ENCODE assay signal across 8 cellular contexts in the genomic region with DNA sequence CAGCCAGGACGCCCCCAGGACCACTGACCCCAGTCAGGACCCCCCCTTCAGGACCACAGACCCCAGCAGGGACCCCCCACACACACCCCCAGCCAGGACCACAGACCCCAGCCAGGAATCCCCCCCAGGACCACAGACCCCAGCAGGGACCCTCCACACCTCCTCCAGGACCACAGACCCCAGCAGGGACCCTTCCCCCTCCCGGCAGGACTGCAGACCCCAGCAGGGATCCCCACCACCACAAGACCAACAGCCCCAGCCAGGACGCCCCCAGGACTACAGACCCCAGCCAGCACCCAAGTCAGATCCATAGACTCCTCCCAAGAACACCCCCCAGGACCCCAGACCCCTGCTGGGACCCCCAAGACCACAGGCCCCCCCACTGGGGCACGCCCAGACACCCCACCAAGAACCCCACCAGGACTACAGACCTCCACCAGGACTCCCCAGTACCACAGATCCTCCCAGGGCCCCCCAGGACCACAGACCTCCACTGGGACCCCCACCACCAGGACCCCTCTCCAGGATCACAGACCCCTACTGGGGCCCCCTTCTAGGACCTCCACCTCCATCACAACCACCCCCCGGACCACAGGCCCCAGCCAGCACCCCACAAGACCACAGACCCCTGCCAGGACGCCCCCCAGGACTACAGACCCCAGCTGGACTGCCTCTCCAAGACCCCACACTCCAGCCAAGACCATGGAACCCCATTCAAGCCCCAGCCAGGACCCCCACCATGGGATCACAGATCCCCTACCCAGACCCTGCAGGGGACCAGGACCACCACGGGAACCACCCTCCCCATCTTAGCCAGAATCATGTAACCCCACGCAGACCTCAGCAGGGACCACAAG. TPM values are rescaled to one million over a fixed set of nuclear protein-coding genes. Genes with fewer than 3 reads are reported as not detected.
DNase-seq lines count a peak whose midpoint lies in the region; ATAC-seq and TF ChIP-seq lines count a peak whose summit lies in the region.

No MANE protein-coding gene starts in this region.

- CTCF ChIA-PET in WTC11 (lab: Charles Lee), result no interaction called here

- peak overlapping the region; percentile 91 for H3K9ac ChIP-seq in skeletal muscle satellite cell (ENCODE audit: low read depth, low read length)

- no peaks in the 10 kb centered on the region; the same call in 1 of the 2 replicates for H3K36me3 Mint-ChIP-seq in WTC11

- no peak for TF ChIP-seq POLR2A in heart left ventricle (IDR thresholded peaks at IDR 0.05)

- no peak overlapping the region; the same call in 1 of the 2 replicates for H3K27ac Mint-ChIP-seq in WTC11

- peak overlapping the region; percentile 66 for H3K4me2 ChIP-seq in skeletal muscle satellite cell (ENCODE audit: low read length)

- peaks cover 24% of the 10 kb centered on the region for H3K4me1 Mint-ChIP-seq in WTC11

- ATAC-seq in WTC11 (no peak), heart left ventricle (no peak), HG03442 (IDR thresholded peaks at IDR 0.05; ENCODE audit: unreplicated experiment) (no peak), HG03039 (IDR thresholded peaks at IDR 0.05; ENCODE audit: unreplicated experiment) (no peak)

- H3K36me3 ChIP-seq in heart left ventricle, result peaks cover 0 to 8% (median 0%) of the 10 kb centered on the region in 9 donors
- no peaks in the 10 kb centered on the region for H3K36me3 ChIP-seq in skeletal muscle satellite cell (ENCODE audit: insufficient read depth, low read length)

- in situ Hi-C loops in GM13977 (cut with MboI; ENCODE audit: low pct_unique_long_range_greater_than_20kb, low sequenced_read_pairs, unreplicated experiment), result no loop called here

- intact Hi-C loops in heart left ventricle (cut with DNase I), result no loop called here

- POLR2A ChIA-PET in WTC11 (lab: Charles Lee), result no interaction called here

- no peaks in the 10 kb centered on the region for H3K9me3 Mint-ChIP-seq in WTC11

- H3K27ac ChIP-seq in heart left ventricle, result peak overlapping the region in 1 of 12 donors; percentile 11

- H3K4me1 ChIP-seq in heart left ventricle (peaks cover 0 to 35% (median 29%) of the 10 kb centered on the region in 12 donors), skeletal muscle satellite cell (ENCODE audit: control insufficient read depth, insufficient read depth, low read length) (peaks cover 26% of the 10 kb centered on the region)

- H3K9me3 ChIP-seq in heart left ventricle, result no peaks in the 10 kb centered on the region
- H3K9me3 ChIP-seq in skeletal muscle satellite cell (replicated peaks; ENCODE audit: low read length), result no peaks in the 10 kb centered on the region

- H3K4me3 ChIP-seq in heart left ventricle (peak overlapping the region in 7 of 12 donors; percentile 68 to 98 (median 77)), skeletal muscle satellite cell (ENCODE audit: low read length) (peak overlapping the region; percentile 79)

- H3K27me3 ChIP-seq in heart left ventricle, result no peaks in the 10 kb centered on the region
- H3K27me3 ChIP-seq in skeletal muscle satellite cell (ENCODE audit: control insufficient read depth, insufficient read depth, low read length), result no peaks in the 10 kb centered on the region

- WGBS in heart left ventricle, 4 donors, result 81 to 97% (median 89%) methylated on average over 5 to 8 of the region's 8 CpGs

- TF ChIP-seq CTCF in GM13977 (IDR thresholded peaks at IDR 0.05; ENCODE audit: extremely low read depth, insufficient read depth, missing control alignments) (no peak), WTC11 (IDR thresholded peaks at IDR 0.05) (no peak), heart left ventricle (IDR thresholded peaks at IDR 0.05) (no peak)

- peak overlapping the region; percentile 45 for H3K4me3 Mint-ChIP-seq in WTC11

- H3K27me3 Mint-ChIP-seq in WTC11 (ENCODE audit: low read depth), result no peaks in the 10 kb centered on the region

- DNase-seq in GM13977 (ENCODE audit: low spot score) (peak; percentile 28), WTC11 (ENCODE audit: low spot score) (no peak), heart left ventricle (no peak), SK-N-DZ (ENCODE audit: low spot score) (no peak), NCI-H1092 (lab: John Stamatoyannopoulos, UW) (no peak)

TF ChIP-seq in WTC11, 78 proteins besides CTCF, POLR2A, EP300 and RAD21:
- TF ChIP-seq TEAD1 (CRISPR knock-in tag; IDR thresholded peaks at IDR 0.05), result no peak
- no peak for TF ChIP-seq TCF7 (CRISPR knock-in tag; IDR thresholded peaks at IDR 0.05; ENCODE audit: low read depth)
- TF ChIP-seq GABPB1 (CRISPR knock-in tag; IDR thresholded peaks at IDR 0.05), result no peak
TF ChIP-seq in WTC11: peak in this region for 0.

RNA-seq across cellular contexts. Expression of gene DHRSX, which starts 0.7 kb away (rescaled TPM):
- 28.2 to 34.3 TPM (median 33.4 TPM) in 3 replicates for total RNA-seq in WTC11 (2021)
- 10 to 100 TPM; 17.9 to 36.1 (median 25.4) TPM for total RNA-seq in heart left ventricle
- 10 to 100 TPM; 14.6 to 17.4 TPM for polyA plus RNA-seq in heart left ventricle
- 18.6 and 20.0 TPM in 2 replicates for total RNA-seq in skeletal muscle satellite cell (2012; rRNA removed)
- polyA plus RNA-seq in SK-N-DZ (2014; cell fraction: cytosol; rRNA removed), result 4.5 and 6.4 TPM in 2 replicates
- polyA plus RNA-seq in SK-N-DZ (2014; cell fraction: nucleus; rRNA removed), result 2.9 and 6.0 TPM in 2 replicates

RNA-seq across cellular contexts. Expression of gene ZBED1, which starts 0.7 kb away (rescaled TPM):
- total RNA-seq in WTC11 (2021) (45.1 to 49.2 TPM (median 47.3 TPM) in 3 replicates), heart left ventricle (10 to 100 TPM; 41.8 to 87.1 (median 60.7) TPM)
- polyA plus RNA-seq in heart left ventricle, result 10 to 100 TPM; 25.9 to 51.1 TPM
- 28.4 and 29.4 TPM in 2 replicates for total RNA-seq in skeletal muscle satellite cell (2012; rRNA removed)
- 16.0 and 16.8 TPM in 2 replicates for polyA plus RNA-seq in SK-N-DZ (2014; cell fraction: cytosol; rRNA removed)
- 2.7 and 4.3 TPM in 2 replicates for polyA plus RNA-seq in SK-N-DZ (2014; cell fraction: nucleus; rRNA removed)
